In genomic region chr11:7512525-7513209, GRCh38 we compare ENCODE assay signal across 8 cellular contexts. TPM values are rescaled to one million over a fixed set of nuclear protein-coding genes. Genes with fewer than 3 reads are reported as not detected.
DNase-seq lines count a peak whose midpoint lies in the region; ATAC-seq and TF ChIP-seq lines count a peak whose summit lies in the region.

No MANE protein-coding gene starts in this region.

- peak overlapping the region; percentile 29; the same call in 1 of the 2 replicates for H3K27ac ChIP-seq in ACC112 (ENCODE audit: low read depth, low read length)
- H3K27ac ChIP-seq in mesendoderm (ENCODE audit: low read depth, low read length), result no peak overlapping the region
- peak overlapping the region; percentile 88 to 93 (median 89) for H3K27ac ChIP-seq in transverse colon

- H3K79me2 ChIP-seq in ACC112 (ENCODE audit: control insufficient read depth, insufficient read depth, low read length, unreplicated experiment), result no peaks in the 10 kb centered on the region
- no peaks in the 10 kb centered on the region for H3K79me2 ChIP-seq in mesendoderm (ENCODE audit: control insufficient read depth, insufficient read depth, low read length)

- ATAC-seq in GM18511 (IDR thresholded peaks at IDR 0.05; ENCODE audit: unreplicated experiment), result peak; percentile 73
- peak; percentile 78 for ATAC-seq in HG02938 (IDR thresholded peaks at IDR 0.05; ENCODE audit: unreplicated experiment)

- peak overlapping the region; percentile 87 for H3K4me3 ChIP-seq in ACC112 (ENCODE audit: low read depth, low read length)
- no peak overlapping the region for H3K4me3 ChIP-seq in mesendoderm (ENCODE audit: low read length)
- peak overlapping the region in 3 of 4 donors; percentile 56 to 67 (median 63) for H3K4me3 ChIP-seq in transverse colon

- peak overlapping the region; percentile 96 for H2AFZ ChIP-seq in ACC112 (ENCODE audit: low read length, unreplicated experiment)

- H3K4me1 ChIP-seq in ACC112 (ENCODE audit: control insufficient read depth, insufficient read depth, low read length, unreplicated experiment) (peaks cover 16% of the 10 kb centered on the region), mesendoderm (ENCODE audit: control insufficient read depth, low read depth, low read length) (no peaks in the 10 kb centered on the region), transverse colon (peaks cover 12 to 41% (median 23%) of the 10 kb centered on the region in 4 donors)

- H2BK120ac ChIP-seq in mesendoderm (ENCODE audit: low read depth, low read length), result no peak overlapping the region

- H3K79me1 ChIP-seq in mesendoderm (ENCODE audit: low read length), result no peaks in the 10 kb centered on the region

- no peak overlapping the region for H2AK5ac ChIP-seq in mesendoderm (ENCODE audit: low read length)

- H3K18ac ChIP-seq in mesendoderm (ENCODE audit: low read length), result no peak overlapping the region

- TF ChIP-seq CTCF in transverse colon (IDR thresholded peaks at IDR 0.05), result no peak

- H3K9me3 ChIP-seq in transverse colon, result no peaks in the 10 kb centered on the region

- intact Hi-C loops in transverse colon (cut with DNase I; ENCODE audit: low total_unique reads), result no loop called here

- no peak overlapping the region for H2BK15ac ChIP-seq in mesendoderm (replicated peaks; ENCODE audit: low read depth)

- H2BK5ac ChIP-seq in mesendoderm (ENCODE audit: low read length), result no peak overlapping the region

- H3K9ac ChIP-seq in mesendoderm (ENCODE audit: low read length), result peak overlapping the region; percentile 38

- H3K56ac ChIP-seq in mesendoderm (ENCODE audit: low read length), result peak overlapping the region; percentile 69

- peak; percentile 85 for DNase-seq in RPMI8226
- DNase-seq in effector CD8-positive, alpha-beta T cell (lab: John Stamatoyannopoulos, UW), result peak; percentile 14
- no peak for DNase-seq in mesendoderm
- DNase-seq in transverse colon, result peak; percentile 80
- DNase-seq in T-helper 9 cell, result no peak

- WGBS in mesendoderm (ENCODE audit: extremely low coverage, insufficient coverage, low lambda C conversion rate), result no CpG with 5 or more reads among the region's 17 CpGs
- 15% methylated on average over 17 of the region's 17 CpGs; no CpG with 5 or more reads in 1 of the 2 donors for WGBS in transverse colon (ENCODE audit: low coverage in 1 of 2), 2 donors

- H3K36me3 ChIP-seq in ACC112 (ENCODE audit: insufficient read depth, low read length), result no peaks in the 10 kb centered on the region
- no peaks in the 10 kb centered on the region for H3K36me3 ChIP-seq in mesendoderm (ENCODE audit: control insufficient read depth, insufficient read depth, low read length)
- no peaks in the 10 kb centered on the region for H3K36me3 ChIP-seq in transverse colon

- in situ Hi-C loops in transverse colon (cut with MboI; ENCODE audit: low pct_ligation_motif_present in 1 of 4, low pct_unique_long_range_greater_than_20kb in 1 of 4, low sequenced_read_pairs in 3 of 4), result no loop called here

- H3K4me2 ChIP-seq in mesendoderm (ENCODE audit: low read length), result peak overlapping the region; percentile 96

- H3K27me3 ChIP-seq in ACC112 (ENCODE audit: insufficient read depth, low read length) (peaks cover 26% of the 10 kb centered on the region), mesendoderm (ENCODE audit: insufficient read depth, low read length, poor library complexity) (no peaks in the 10 kb centered on the region), transverse colon (no peaks in the 10 kb centered on the region)

- H3K23ac ChIP-seq in mesendoderm (ENCODE audit: low read length), result no peak overlapping the region

- TF ChIP-seq EP300 in transverse colon (IDR thresholded peaks at IDR 0.05; ENCODE audit: low read depth), result no peak

- H4K8ac ChIP-seq in mesendoderm (ENCODE audit: low read depth, low read length), result no peak overlapping the region

- no peak for TF ChIP-seq POLR2A in transverse colon (IDR thresholded peaks at IDR 0.05)

- H3K4ac ChIP-seq in mesendoderm (ENCODE audit: low read depth, low read length), result no peak overlapping the region

- no peak overlapping the region for H4K5ac ChIP-seq in mesendoderm (ENCODE audit: low read length)

RNA-seq across cellular contexts. Expression of gene PPFIBP2, which starts 1.1 kb away (rescaled TPM):
- 5.2 TPM for polyA plus RNA-seq in mesendoderm (2013, experiment 1 of 2)
- polyA plus RNA-seq in mesendoderm (2013, experiment 2 of 2), result 5.5 TPM
- 100 to 1,000 TPM in 1 of 4 donors, 10 to 100 TPM in 3; 36.0 to 257 (median 83.3) TPM for total RNA-seq in transverse colon

RNA-seq across cellular contexts. Expression of gene OLFML1, which starts 27.4 kb away (rescaled TPM):
- 1.3 TPM for polyA plus RNA-seq in mesendoderm (2013, experiment 1 of 2)
- 1.2 TPM for polyA plus RNA-seq in mesendoderm (2013, experiment 2 of 2)
- 1 to 10 TPM in 2 of 4 donors, under 1 TPM in 1, not detected in 1; 0.20 to 4.8 (median 2.6) TPM for total RNA-seq in transverse colon

Comparison
In these comparisons a context has a peak if more than half of its experiments do, and no peak if none do; other contexts are left out.
1. DNase-seq: peak in RPMI8226 (single experiment), effector CD8-positive, alpha-beta T cell (single experiment) and transverse colon (single experiment); none in mesendoderm (single experiment) and T-helper 9 cell (single experiment).